Comparison of ENCODE assay signal across 8 cellular contexts in the genomic region with DNA sequence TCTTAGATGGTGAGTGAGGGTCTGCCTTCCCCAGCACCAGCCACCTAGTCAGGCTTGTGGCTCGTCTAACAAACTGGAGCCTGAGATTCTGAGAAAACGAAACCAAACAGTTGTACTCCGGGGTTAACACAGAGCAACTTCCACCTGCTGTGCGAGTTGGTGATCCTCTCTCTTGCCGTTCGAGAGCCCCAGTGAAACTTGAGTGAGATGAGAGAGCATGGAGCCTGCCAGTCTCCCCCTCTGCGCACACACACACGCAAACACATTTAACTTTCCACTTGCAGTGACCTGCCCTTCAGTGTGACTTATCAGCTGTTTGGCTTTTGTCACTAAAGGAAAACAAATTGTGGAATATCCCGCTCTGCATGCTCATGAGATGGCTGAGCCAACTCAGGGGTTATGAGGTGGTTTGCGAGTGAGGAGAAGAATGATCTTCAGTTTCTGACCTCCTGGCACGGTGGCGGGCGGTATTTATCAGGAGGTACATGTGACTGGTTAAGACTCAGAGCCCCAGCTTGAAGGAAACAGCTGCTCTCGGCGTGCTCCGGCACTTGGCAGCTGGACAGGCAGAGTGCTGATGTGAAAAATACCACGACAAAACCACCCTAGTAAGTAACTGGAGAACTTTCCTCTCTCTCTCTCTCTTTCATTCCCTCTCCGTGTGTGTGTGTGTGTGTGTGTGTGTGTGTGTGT.
A peak's percentile ranks its signal among the peaks of the same experiment; 100 is the strongest.
DNase-seq lines count a peak whose midpoint lies in the region; TF ChIP-seq lines count a peak whose summit lies in the region.

RASGRP3 (plus strand) TSS at position 550 of the 693 bp plus-strand sequence. CDS start 38,488 bp downstream, outside the sequence.

- TF ChIP-seq CTCF in GM12864 (IDR thresholded peaks at IDR 0.05; ENCODE audit: low read depth, low read length, missing control alignments) = no peak
- no peak for TF ChIP-seq CTCF in HFF-Myc (IDR thresholded peaks at IDR 0.05; ENCODE audit: low read depth, low read length, missing control alignments)
- TF ChIP-seq CTCF in retinal pigment epithelial cell (conservative IDR thresholded peaks at IDR 0.05; ENCODE audit: low read depth, low read length) = no peak

- peak; percentile 92 for DNase-seq in GM12864 (ENCODE audit: low read depth)
- DNase-seq in HFF-Myc (ENCODE audit: extremely low read depth, low read depth) = peak; percentile 93
- DNase-seq in MV-4-11 (lab: John Stamatoyannopoulos, UW) = peak; percentile 69
- DNase-seq in T1000 (lab: John Stamatoyannopoulos, UW) = peak; percentile 50
- peak; percentile 92 for DNase-seq in astrocyte of the hippocampus (ENCODE audit: low read depth, low spot score)
- peak; percentile 12 to 91 (median 64) for DNase-seq in hypothalamus (lab: John Stamatoyannopoulos, UW)
- peak; percentile 94 for DNase-seq in retinal pigment epithelial cell (ENCODE audit: low read depth)
- DNase-seq in GM19238 (ENCODE audit: insufficient read length, low spot score) = no peak

- H3K4me3 ChIP-seq in GM12864 (ENCODE audit: low read depth, low read length) = peak within 1 kb of the TSS; percentile 81
- H3K4me3 ChIP-seq in HFF-Myc (replicated peaks; ENCODE audit: low read depth, low read length) = peak within 1 kb of the TSS; percentile 62
- peak within 1 kb of the TSS; percentile 61 for H3K4me3 ChIP-seq in retinal pigment epithelial cell (ENCODE audit: low read length)
